Comparison of ENCODE assay signal across 11 cellular contexts in the genomic region with DNA sequence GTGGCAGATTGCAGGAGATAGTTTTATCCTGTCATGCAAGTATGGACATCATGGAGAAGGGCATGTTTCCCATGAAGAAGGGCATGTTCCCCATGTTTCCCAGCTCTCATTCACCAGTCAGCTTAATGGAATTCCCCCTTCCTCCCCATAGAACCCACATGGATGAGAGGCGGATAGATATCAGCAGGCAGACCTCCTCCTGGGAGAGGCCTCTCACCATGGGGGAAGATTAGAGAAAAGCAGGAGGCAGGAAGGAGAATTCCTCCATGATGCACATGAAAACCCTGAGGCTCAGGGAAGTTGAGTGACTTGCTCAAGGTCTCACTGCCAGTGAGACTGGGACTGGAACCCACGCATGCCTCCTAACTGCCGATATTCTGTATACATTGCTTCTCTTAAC.
DNase-seq lines count a peak whose midpoint lies in the region; TF ChIP-seq lines count a peak whose summit lies in the region.
"Had no signal": no experiment of that assay in that cellular context is flagged by ENCODE, and none has a peak within 500 bp of the region (broad histone marks: within the 10 kb centered on the region; RNA-seq: fewer than 3 reads in every experiment).

No MANE protein-coding gene starts in this region.

- peak overlapping the region; percentile 69 for H3K4me3 Mint-ChIP-seq in T-helper 2 cell treated with Interferon-gamma antibody and Interleukin-4, amounts not matched to agents 5 μg/mL and 100 μg/mL, for 36 hours

- H3K9me3 Mint-ChIP-seq in T-helper 2 cell treated with Interferon-gamma antibody and Interleukin-4, amounts not matched to agents 5 μg/mL and 100 μg/mL, for 36 hours = peaks cover 4% of the 10 kb centered on the region

- H3K4me1 Mint-ChIP-seq in T-helper 2 cell treated with Interferon-gamma antibody and Interleukin-4, amounts not matched to agents 5 μg/mL and 100 μg/mL, for 36 hours (ENCODE audit: low read depth) = peaks cover 42% of the 10 kb centered on the region

- H3K4me1 ChIP-seq in tibial artery = peaks cover 0 to 8% (median 0%) of the 10 kb centered on the region in 4 donors

- H3K4me3 ChIP-seq in cardiac fibroblast (replicated peaks in 1 of 2; ENCODE audit: low read depth in 2 of 2, low read length in 2 of 2) = no peak overlapping the region
- no peak overlapping the region for H3K4me3 ChIP-seq in tibial artery
- H3K4me3 ChIP-seq: right atrium auricular region had no signal

- no peak overlapping the region for H3K27ac ChIP-seq in tibial artery
- H3K27ac ChIP-seq: right atrium auricular region had no signal

- no peaks in the 10 kb centered on the region for H3K9me3 ChIP-seq in tibial artery
- H3K9me3 ChIP-seq: right atrium auricular region had no signal

- no peaks in the 10 kb centered on the region for H3K27me3 Mint-ChIP-seq in T-helper 2 cell treated with Interferon-gamma antibody and Interleukin-4, amounts not matched to agents 5 μg/mL and 100 μg/mL, for 36 hours (ENCODE audit: low read depth)

- no peaks in the 10 kb centered on the region for H3K36me3 ChIP-seq in tibial artery
- H3K36me3 ChIP-seq: right atrium auricular region had no signal

- peaks cover 25% of the 10 kb centered on the region for H3K36me3 Mint-ChIP-seq in T-helper 2 cell treated with Interferon-gamma antibody and Interleukin-4, amounts not matched to agents 5 μg/mL and 100 μg/mL, for 36 hours (ENCODE audit: low read depth)

- no peak for DNase-seq in T-helper 2 cell treated with Interferon-gamma antibody and Interleukin-4, amounts not matched to agents 5 μg/mL and 100 μg/mL, for 36 hours (ENCODE audit: low spot score)
- DNase-seq in T-helper 2 cell (no peak), M059J (ENCODE audit: low read depth) (peak; percentile 62), cardiac fibroblast (ENCODE audit: low read depth in 2 of 2) (peak; percentile 21 to 31), non-pigmented ciliary epithelial cell (ENCODE audit: low read depth) (peak; percentile 72), tibial artery (no peak), KBM-7 (no peak)
- no peak for DNase-seq in activated effector memory CD4-positive, alpha-beta T cell treated with anti-CD3 and anti-CD28 coated beads, Interleukin-2, amount 50 U/mL, for 16 hours
- DNase-seq: left ventricle myocardium superior, NCI-H526 treated with DMSO at 0.1 percent for 48 hours had no signal

- intact Hi-C loops in tibial artery (cut with DNase I; ENCODE audit: low total_unique reads) = no loop called here

- peak overlapping the region; percentile 94 for H3K27ac Mint-ChIP-seq in T-helper 2 cell treated with Interferon-gamma antibody and Interleukin-4, amounts not matched to agents 5 μg/mL and 100 μg/mL, for 36 hours

- no peaks in the 10 kb centered on the region for H3K27me3 ChIP-seq in tibial artery
- H3K27me3 ChIP-seq: right atrium auricular region had no signal

- no peak for TF ChIP-seq CTCF in cardiac fibroblast (IDR thresholded peaks at IDR 0.05; ENCODE audit: low read depth, low read length)
- no peak for TF ChIP-seq CTCF in tibial artery (IDR thresholded peaks at IDR 0.05)

- in situ Hi-C loops in KBM-7 (cut with MboI; ENCODE audit: low pct_unique_long_range_greater_than_20kb, low sequenced_read_pairs) = no loop called here

Comparison
In these comparisons a context has a peak if more than half of its experiments do, and no peak if none do; other contexts are left out.
1. DNase-seq: peak in M059J (single experiment), cardiac fibroblast (2 of 2) and non-pigmented ciliary epithelial cell (single experiment); none in T-helper 2 cell treated with Interferon-gamma antibody and Interleukin-4, amounts not matched to agents 5 μg/mL and 100 μg/mL, for 36 hours (single experiment), T-helper 2 cell (0 of 5), tibial artery (0 of 2), activated effector memory CD4-positive, alpha-beta T cell treated with anti-CD3 and anti-CD28 coated beads, Interleukin-2, amount 50 U/mL, for 16 hours (single experiment) and KBM-7 (single experiment).